ENCODE assay signal across 11 cellular contexts in the genomic region with DNA sequence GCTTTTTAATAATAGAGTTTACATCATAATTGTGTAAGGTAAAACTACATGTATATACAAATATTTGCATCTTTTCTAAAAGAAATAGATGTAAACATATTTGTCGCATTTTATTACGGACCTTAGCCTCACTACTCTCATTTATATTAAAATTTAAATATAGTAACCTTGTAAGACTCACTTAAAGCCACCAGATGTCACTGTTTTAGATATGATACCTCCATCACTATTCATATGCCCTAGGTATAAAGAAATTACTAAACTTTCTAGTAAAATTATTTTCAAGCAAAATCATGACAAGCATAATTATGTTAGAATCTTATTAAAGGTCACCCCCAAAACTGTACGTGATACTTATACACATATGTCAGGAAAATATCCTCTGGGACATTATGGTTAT.
A peak's percentile ranks its signal among the peaks of the same experiment; 100 is the strongest.
DNase-seq lines count a peak whose midpoint lies in the region; ATAC-seq and TF ChIP-seq lines count a peak whose summit lies in the region.
"Had no signal": no experiment of that assay in that cellular context is flagged by ENCODE, and none has a peak within 500 bp of the region (broad histone marks: within the 10 kb centered on the region; RNA-seq: fewer than 3 reads in every experiment).

No MANE protein-coding gene starts in this region.

- POLR2A ChIA-PET in RWPE1 (lab: Yijun Ruan, JAX; ENCODE audit: low non-redundant PET): no interaction called here

- CTCF ChIA-PET in RWPE1 (lab: Yijun Ruan, JAX): interaction anchor here (0.6 kb wide), 3 partner anchors 509 to 529 kb away, joined by 3 to 4 read pairs (median 3); no protein-coding TSS in a partner anchor

- H3K27ac Mint-ChIP-seq in stimulated activated naive CD8-positive, alpha-beta T cell treated with anti-CD3 and anti-CD28 coated beads, Interleukin-15, amount 100 ng/mL, for 72 hours: no peak overlapping the region
- H3K27ac Mint-ChIP-seq: naive thymus-derived CD8-positive, alpha-beta T cell had no signal

- H3K4me1 Mint-ChIP-seq in stimulated activated naive CD8-positive, alpha-beta T cell treated with anti-CD3 and anti-CD28 coated beads, Interleukin-15, amount 100 ng/mL, for 72 hours: no peaks in the 10 kb centered on the region
- H3K4me1 Mint-ChIP-seq: naive thymus-derived CD8-positive, alpha-beta T cell had no signal

- H3K4me3 Mint-ChIP-seq in stimulated activated naive CD8-positive, alpha-beta T cell treated with anti-CD3 and anti-CD28 coated beads, Interleukin-15, amount 100 ng/mL, for 72 hours: no peak overlapping the region
- H3K4me3 Mint-ChIP-seq: naive thymus-derived CD8-positive, alpha-beta T cell had no signal

- peaks cover 8 to 19% of the 10 kb centered on the region in 2 donors for H3K9me3 Mint-ChIP-seq in stimulated activated naive CD8-positive, alpha-beta T cell treated with anti-CD3 and anti-CD28 coated beads, Interleukin-15, amount 100 ng/mL, for 72 hours

- peak; percentile 3 for DNase-seq in KG1 (lab: John Stamatoyannopoulos, UW)
- peak; percentile 13 for DNase-seq in RWPE1 (ENCODE audit: low spot score)
- peak; percentile 7 for DNase-seq in iPS-NIHi11 (ENCODE audit: low spot score)
- DNase-seq in activated CD4-positive, alpha-beta T cell treated with anti-CD3 and anti-CD28 coated beads, Interleukin-2, amount 50 U/mL, for 48 hours: no peak
- DNase-seq in activated CD4-positive, alpha-beta T cell treated with anti-CD3 and anti-CD28 coated beads, Interleukin-2, amount 50 U/mL, for 4 hours: no peak
- no peak for DNase-seq in stimulated activated naive CD8-positive, alpha-beta T cell treated with anti-CD3 and anti-CD28 coated beads, Interleukin-15, amount 100 ng/mL, for 72 hours
- DNase-seq in left lobe of liver (ENCODE audit: low spot score): no peak
- DNase-seq: naive thymus-derived CD8-positive, alpha-beta T cell; NCI-H1930; stimulated activated CD4-positive, alpha-beta T cell treated with anti-CD3 and anti-CD28 coated beads, Interleukin-4, amount 100 ng/mL, for 4 hours had no signal

- no peaks in the 10 kb centered on the region for H3K27me3 Mint-ChIP-seq in stimulated activated naive CD8-positive, alpha-beta T cell treated with anti-CD3 and anti-CD28 coated beads, Interleukin-15, amount 100 ng/mL, for 72 hours
- H3K27me3 Mint-ChIP-seq: naive thymus-derived CD8-positive, alpha-beta T cell had no signal

- peak; percentile 53 for TF ChIP-seq CTCF in C4-2B (conservative IDR thresholded peaks at IDR 0.05)
- peak; percentile 17; the same call in 1 of the 2 replicates for TF ChIP-seq CTCF in RWPE1 (conservative IDR thresholded peaks at IDR 0.05; ENCODE audit: low read depth)

- H3K27ac ChIP-seq in C4-2B (no peak overlapping the region), RWPE1 (no peak overlapping the region)

- ATAC-seq in stimulated activated naive CD8-positive, alpha-beta T cell treated with anti-CD3 and anti-CD28 coated beads, Interleukin-15, amount 100 ng/mL, for 72 hours: no peak
- no peak for ATAC-seq in left lobe of liver
- ATAC-seq: naive thymus-derived CD8-positive, alpha-beta T cell had no signal

Comparison
In these comparisons a context has a peak if more than half of its experiments do, and no peak if none do; other contexts are left out.
1. DNase-seq: peak in KG1 (single experiment), RWPE1 (single experiment) and iPS-NIHi11 (single experiment); none in activated CD4-positive, alpha-beta T cell treated with anti-CD3 and anti-CD28 coated beads, Interleukin-2, amount 50 U/mL, for 48 hours (0 of 2), activated CD4-positive, alpha-beta T cell treated with anti-CD3 and anti-CD28 coated beads, Interleukin-2, amount 50 U/mL, for 4 hours (0 of 2), stimulated activated naive CD8-positive, alpha-beta T cell treated with anti-CD3 and anti-CD28 coated beads, Interleukin-15, amount 100 ng/mL, for 72 hours (0 of 2) and left lobe of liver (single experiment).